ENCODE assay signal across 15 cellular contexts in the genomic region with DNA sequence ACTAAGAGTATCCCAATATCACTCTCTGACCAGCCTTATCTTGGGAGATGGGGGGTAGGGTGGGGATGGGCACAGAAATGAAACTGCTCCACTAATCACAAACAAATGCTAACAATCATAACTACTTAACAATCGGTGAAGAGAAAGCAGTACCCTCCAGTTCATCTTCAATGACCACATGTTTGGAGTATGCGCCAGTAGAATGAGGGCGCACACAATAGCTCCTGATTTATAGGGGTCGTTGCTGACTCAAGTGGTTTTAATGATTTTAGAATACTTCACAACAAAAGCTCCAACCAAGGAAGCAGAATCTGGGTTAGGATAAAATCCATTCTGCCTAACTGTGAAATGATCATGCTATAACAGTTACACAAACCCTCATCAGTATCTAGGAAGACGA.
"Had no signal": no experiment of that assay in that cellular context is flagged by ENCODE, and none has a peak within 500 bp of the region (broad histone marks: within the 10 kb centered on the region; RNA-seq: fewer than 3 reads in every experiment).

No MANE protein-coding gene starts in this region.

- DNase-seq: activated CD4-positive, alpha-beta memory T cell treated with anti-CD3 and anti-CD28 coated beads for 36 hours; activated CD4-positive, CD25-positive, alpha-beta regulatory T cell treated with anti-CD3 and anti-CD28 coated beads, Interleukin-2, amount 50 U/mL, for 72 hours; activated gamma-delta T cell; activated T-cell treated with anti-CD3 and anti-CD28 coated beads, Interleukin-2, amount 50 U/mL, for 48 hours; brain microvascular endothelial cell; endodermal cell; erythroblast; glutamatergic neuron; immature natural killer cell; naive thymus-derived CD4-positive, alpha-beta T cell; occipital lobe; psoas muscle; sigmoid colon; stimulated activated CD4-positive, alpha-beta T cell treated with anti-CD3 and anti-CD28 coated beads, Interleukin-4, amount 100 ng/mL, for 1 hour had no signal

- H3K27me3 ChIP-seq: brain microvascular endothelial cell, sigmoid colon had no signal

- H3K9me3 ChIP-seq: psoas muscle, sigmoid colon had no signal

- H3K4me3 ChIP-seq: lung, psoas muscle, sigmoid colon had no signal

- H3K27ac ChIP-seq: brain microvascular endothelial cell, psoas muscle, sigmoid colon had no signal

- H3K4me1 ChIP-seq: psoas muscle, sigmoid colon had no signal

- ATAC-seq: naive thymus-derived CD4-positive, alpha-beta T cell; psoas muscle had no signal
